ENCODE assay signal across 1 cellular context in the genomic region with DNA sequence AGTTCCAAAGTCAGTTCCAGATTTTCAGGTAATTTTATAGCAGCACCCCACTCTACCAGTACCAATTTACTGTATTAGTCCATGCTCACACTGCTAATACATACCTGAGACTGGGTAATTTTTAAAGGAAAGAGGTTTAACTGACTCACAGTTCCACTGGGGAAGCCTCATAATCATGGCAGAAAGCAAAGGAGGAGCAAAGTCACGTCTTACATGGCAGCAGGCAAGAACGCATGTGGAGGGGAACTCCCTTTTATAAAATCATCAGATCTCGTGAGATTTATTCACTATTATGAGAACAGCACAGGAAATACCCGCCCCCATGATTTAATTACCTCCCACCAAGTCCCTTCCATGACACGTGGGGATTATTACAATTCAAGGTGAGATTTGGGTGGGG.
TF ChIP-seq lines count a peak whose summit lies in the region.

No MANE protein-coding gene starts in this region.

TF ChIP-seq in H1, 55 proteins besides CTCF, POLR2A, EP300 and RAD21:
- no peak for TF ChIP-seq KDM1A (IDR thresholded peaks at IDR 0.05; ENCODE audit: borderline replicate concordance, low read length)
- TF ChIP-seq, protein P1, sequence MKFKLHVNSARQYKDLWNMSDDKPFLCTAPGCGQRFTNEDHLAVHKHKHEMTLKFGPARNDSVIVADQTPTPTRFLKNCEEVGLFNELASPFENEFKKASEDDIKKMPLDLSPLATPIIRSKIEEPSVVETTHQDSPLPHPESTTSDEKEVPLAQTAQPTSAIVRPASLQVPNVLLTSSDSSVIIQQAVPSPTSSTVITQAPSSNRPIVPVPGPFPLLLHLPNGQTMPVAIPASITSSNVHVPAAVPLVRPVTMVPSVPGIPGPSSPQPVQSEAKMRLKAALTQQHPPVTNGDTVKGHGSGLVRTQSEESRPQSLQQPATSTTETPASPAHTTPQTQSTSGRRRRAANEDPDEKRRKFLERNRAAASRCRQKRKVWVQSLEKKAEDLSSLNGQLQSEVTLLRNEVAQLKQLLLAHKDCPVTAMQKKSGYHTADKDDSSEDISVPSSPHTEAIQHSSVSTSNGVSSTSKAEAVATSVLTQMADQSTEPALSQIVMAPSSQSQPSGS (IDR thresholded peaks at IDR 0.05; ENCODE audit: low read length): no peak
- no peak for TF ChIP-seq MAFK (IDR thresholded peaks at IDR 0.05; ENCODE audit: low read depth, low read length)
- TF ChIP-seq TAF7 (optimal IDR thresholded peaks at IDR 0.05; ENCODE audit: borderline replicate concordance, low read depth, low read length): no peak
- no peak for TF ChIP-seq FOSL1 (IDR thresholded peaks at IDR 0.05; ENCODE audit: insufficient read depth, low read depth, low read length)
- TF ChIP-seq ZNF274 (IDR thresholded peaks at IDR 0.05; ENCODE audit: borderline replicate concordance, extremely low read depth, low read length): no peak
- TF ChIP-seq NANOG (IDR thresholded peaks at IDR 0.05; ENCODE audit: insufficient read depth, low read depth, low read length, poor library complexity, severe bottlenecking): no peak
- no peak for TF ChIP-seq ASH2L (IDR thresholded peaks at IDR 0.05; ENCODE audit: low read length)
- no peak for TF ChIP-seq JUND (IDR thresholded peaks at IDR 0.05; ENCODE audit: low read length)
- TF ChIP-seq NRF1 (IDR thresholded peaks at IDR 0.05; ENCODE audit: low read depth, low read length): no peak
- TF ChIP-seq RNF2 (IDR thresholded peaks at IDR 0.05; ENCODE audit: borderline replicate concordance, low read depth, low read length, missing control alignments, poor library complexity, severe bottlenecking): no peak
- no peak for TF ChIP-seq KDM4A (IDR thresholded peaks at IDR 0.05; ENCODE audit: low read depth, low read length, severe bottlenecking)
- no peak for TF ChIP-seq YY1 (IDR thresholded peaks at IDR 0.05; ENCODE audit: low read depth, low read length)
- TF ChIP-seq POLR2AphosphoS5 (IDR thresholded peaks at IDR 0.05; ENCODE audit: low read depth, low read length): no peak
- TF ChIP-seq, protein P2, sequence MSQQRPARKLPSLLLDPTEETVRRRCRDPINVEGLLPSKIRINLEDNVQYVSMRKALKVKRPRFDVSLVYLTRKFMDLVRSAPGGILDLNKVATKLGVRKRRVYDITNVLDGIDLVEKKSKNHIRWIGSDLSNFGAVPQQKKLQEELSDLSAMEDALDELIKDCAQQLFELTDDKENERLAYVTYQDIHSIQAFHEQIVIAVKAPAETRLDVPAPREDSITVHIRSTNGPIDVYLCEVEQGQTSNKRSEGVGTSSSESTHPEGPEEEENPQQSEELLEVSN (IDR thresholded peaks at IDR 0.05): no peak
- TF ChIP-seq BACH1 (IDR thresholded peaks at IDR 0.05; ENCODE audit: low read length): no peak
